Comparison of ENCODE assay signal across 14 cellular contexts in genomic region chr3:142118911-142119310, GRCh38. TPM values are rescaled to one million over a fixed set of nuclear protein-coding genes. Genes with fewer than 3 reads are reported as not detected.
DNase-seq lines count a peak whose midpoint lies in the region; ATAC-seq and TF ChIP-seq lines count a peak whose summit lies in the region.
"Had no signal": no experiment of that assay in that cellular context is flagged by ENCODE, and none has a peak within 500 bp of the region (broad histone marks: within the 10 kb centered on the region; RNA-seq: fewer than 3 reads in every experiment).

No MANE protein-coding gene starts in this region.

- H3K36me3 Mint-ChIP-seq in WTC11, result no peaks in the 10 kb centered on the region

- H3K4me1 ChIP-seq in adipocyte (ENCODE audit: control insufficient read depth, insufficient read depth, low read length), result peaks cover 43% of the 10 kb centered on the region
- H3K4me1 ChIP-seq: BLaER1, Caco-2 had no signal

- POLR2A ChIA-PET in WTC11 (lab: Charles Lee), result no interaction called here

- DNase-seq in EL, result peak; percentile 7
- peak; percentile 24 for DNase-seq in adipocyte (ENCODE audit: low read depth)
- peak; percentile 11 for DNase-seq in iris pigment epithelial cell (ENCODE audit: low read depth)
- DNase-seq in stimulated activated CD4-positive, alpha-beta T cell treated with anti-CD3 and anti-CD28 coated beads, Interleukin-4, amount 100 ng/mL, for 24 hours, result no peak
- no peak for DNase-seq in NCI-H2171 (lab: John Stamatoyannopoulos, UW)
- DNase-seq in WTC11 (ENCODE audit: low spot score), result no peak
- DNase-seq: Caco-2; CD8-positive, alpha-beta memory T cell; H9 had no signal

- no peak for TF ChIP-seq CTCF in WTC11 (IDR thresholded peaks at IDR 0.05)

- H3K4me3 Mint-ChIP-seq in WTC11, result no peak overlapping the region
- H3K4me3 Mint-ChIP-seq: CD8-positive, alpha-beta memory T cell; GM23338; H9 had no signal

- H3K36me3 ChIP-seq in adipocyte (ENCODE audit: control insufficient read depth, insufficient read depth, low read length, severe bottlenecking), result no peaks in the 10 kb centered on the region
- H3K36me3 ChIP-seq: BLaER1 had no signal

- H3K27me3 ChIP-seq in adipocyte (replicated peaks; ENCODE audit: control insufficient read depth, insufficient read depth, low read length), result no peaks in the 10 kb centered on the region
- H3K27me3 ChIP-seq: BLaER1 had no signal

- H3K9ac ChIP-seq in adipocyte (ENCODE audit: low read length), result no peak overlapping the region
- H3K9ac ChIP-seq: BLaER1 had no signal

- peaks cover 7% of the 10 kb centered on the region for H3K4me1 Mint-ChIP-seq in WTC11

- H3K27ac Mint-ChIP-seq in WTC11, result no peak overlapping the region
- H3K27ac Mint-ChIP-seq: CD8-positive, alpha-beta memory T cell; GM23338; H9 had no signal

- CTCF ChIA-PET in WTC11 (lab: Charles Lee), result no interaction called here

- H3K4me3 ChIP-seq in adipocyte (ENCODE audit: low read length), result no peak overlapping the region
- H3K4me3 ChIP-seq: A549, BLaER1, GM23338 had no signal

- H3K27me3 Mint-ChIP-seq in WTC11 (ENCODE audit: low read depth), result no peaks in the 10 kb centered on the region
- H3K27me3 Mint-ChIP-seq: CD8-positive, alpha-beta memory T cell had no signal

- H3K9me3 ChIP-seq in adipocyte (ENCODE audit: control insufficient read depth, low read length), result no peaks in the 10 kb centered on the region
- H3K9me3 ChIP-seq: A549, BLaER1, Caco-2 had no signal

- ATAC-seq in HG03378 (IDR thresholded peaks at IDR 0.05; ENCODE audit: unreplicated experiment), result no peak
- ATAC-seq in WTC11, result no peak
- ATAC-seq: A549, GM23338, HepG2 had no signal

- H3K9me3 Mint-ChIP-seq in WTC11, result no peaks in the 10 kb centered on the region
- H3K9me3 Mint-ChIP-seq: CD8-positive, alpha-beta memory T cell; GM23338; H9 had no signal

TF ChIP-seq in WTC11, 78 proteins besides CTCF, POLR2A, EP300 and RAD21 (continues in another document):
- TF ChIP-seq, protein P1, sequence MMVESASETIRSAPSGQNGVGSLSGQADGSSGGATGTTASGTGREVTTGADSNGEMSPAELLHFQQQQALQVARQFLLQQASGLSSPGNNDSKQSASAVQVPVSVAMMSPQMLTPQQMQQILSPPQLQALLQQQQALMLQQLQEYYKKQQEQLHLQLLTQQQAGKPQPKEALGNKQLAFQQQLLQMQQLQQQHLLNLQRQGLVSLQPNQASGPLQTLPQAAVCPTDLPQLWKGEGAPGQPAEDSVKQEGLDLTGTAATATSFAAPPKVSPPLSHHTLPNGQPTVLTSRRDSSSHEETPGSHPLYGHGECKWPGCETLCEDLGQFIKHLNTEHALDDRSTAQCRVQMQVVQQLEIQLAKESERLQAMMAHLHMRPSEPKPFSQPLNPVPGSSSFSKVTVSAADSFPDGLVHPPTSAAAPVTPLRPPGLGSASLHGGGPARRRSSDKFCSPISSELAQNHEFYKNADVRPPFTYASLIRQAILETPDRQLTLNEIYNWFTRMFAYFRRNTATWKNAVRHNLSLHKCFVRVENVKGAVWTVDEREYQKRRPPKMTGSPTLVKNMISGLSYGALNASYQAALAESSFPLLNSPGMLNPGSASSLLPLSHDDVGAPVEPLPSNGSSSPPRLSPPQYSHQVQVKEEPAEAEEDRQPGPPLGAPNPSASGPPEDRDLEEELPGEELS (CRISPR knock-in tag; IDR thresholded peaks at IDR 0.05), result no peak
- TF ChIP-seq ZBTB43 (CRISPR knock-in tag; IDR thresholded peaks at IDR 0.05) (no peak), MXD4 (CRISPR knock-in tag; IDR thresholded peaks at IDR 0.05; ENCODE audit: borderline replicate concordance) (no peak), ERG (CRISPR knock-in tag; IDR thresholded peaks at IDR 0.05) (no peak), FOXK1 (CRISPR knock-in tag; IDR thresholded peaks at IDR 0.05) (no peak), SP1 (CRISPR knock-in tag; conservative IDR thresholded peaks at IDR 0.05) (no peak), USF1 (CRISPR knock-in tag; IDR thresholded peaks at IDR 0.05) (no peak), TEAD1 (CRISPR knock-in tag; IDR thresholded peaks at IDR 0.05) (no peak), GTF2I (CRISPR knock-in tag; conservative IDR thresholded peaks at IDR 0.05) (no peak), ZNF263 (CRISPR knock-in tag; IDR thresholded peaks at IDR 0.05; ENCODE audit: low read depth) (no peak), NFYB (CRISPR knock-in tag; conservative IDR thresholded peaks at IDR 0.05; ENCODE audit: low read depth) (no peak), ZBTB21 (CRISPR knock-in tag; IDR thresholded peaks at IDR 0.05; ENCODE audit: borderline replicate concordance) (no peak), CDX4 (CRISPR knock-in tag; IDR thresholded peaks at IDR 0.05; ENCODE audit: borderline replicate concordance) (no peak)
- TF ChIP-seq, protein P2, sequence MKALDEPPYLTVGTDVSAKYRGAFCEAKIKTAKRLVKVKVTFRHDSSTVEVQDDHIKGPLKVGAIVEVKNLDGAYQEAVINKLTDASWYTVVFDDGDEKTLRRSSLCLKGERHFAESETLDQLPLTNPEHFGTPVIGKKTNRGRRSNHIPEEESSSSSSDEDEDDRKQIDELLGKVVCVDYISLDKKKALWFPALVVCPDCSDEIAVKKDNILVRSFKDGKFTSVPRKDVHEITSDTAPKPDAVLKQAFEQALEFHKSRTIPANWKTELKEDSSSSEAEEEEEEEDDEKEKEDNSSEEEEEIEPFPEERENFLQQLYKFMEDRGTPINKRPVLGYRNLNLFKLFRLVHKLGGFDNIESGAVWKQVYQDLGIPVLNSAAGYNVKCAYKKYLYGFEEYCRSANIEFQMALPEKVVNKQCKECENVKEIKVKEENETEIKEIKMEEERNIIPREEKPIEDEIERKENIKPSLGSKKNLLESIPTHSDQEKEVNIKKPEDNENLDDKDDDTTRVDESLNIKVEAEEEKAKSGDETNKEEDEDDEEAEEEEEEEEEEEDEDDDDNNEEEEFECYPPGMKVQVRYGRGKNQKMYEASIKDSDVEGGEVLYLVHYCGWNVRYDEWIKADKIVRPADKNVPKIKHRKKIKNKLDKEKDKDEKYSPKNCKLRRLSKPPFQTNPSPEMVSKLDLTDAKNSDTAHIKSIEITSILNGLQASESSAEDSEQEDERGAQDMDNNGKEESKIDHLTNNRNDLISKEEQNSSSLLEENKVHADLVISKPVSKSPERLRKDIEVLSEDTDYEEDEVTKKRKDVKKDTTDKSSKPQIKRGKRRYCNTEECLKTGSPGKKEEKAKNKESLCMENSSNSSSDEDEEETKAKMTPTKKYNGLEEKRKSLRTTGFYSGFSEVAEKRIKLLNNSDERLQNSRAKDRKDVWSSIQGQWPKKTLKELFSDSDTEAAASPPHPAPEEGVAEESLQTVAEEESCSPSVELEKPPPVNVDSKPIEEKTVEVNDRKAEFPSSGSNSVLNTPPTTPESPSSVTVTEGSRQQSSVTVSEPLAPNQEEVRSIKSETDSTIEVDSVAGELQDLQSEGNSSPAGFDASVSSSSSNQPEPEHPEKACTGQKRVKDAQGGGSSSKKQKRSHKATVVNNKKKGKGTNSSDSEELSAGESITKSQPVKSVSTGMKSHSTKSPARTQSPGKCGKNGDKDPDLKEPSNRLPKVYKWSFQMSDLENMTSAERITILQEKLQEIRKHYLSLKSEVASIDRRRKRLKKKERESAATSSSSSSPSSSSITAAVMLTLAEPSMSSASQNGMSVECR (CRISPR knock-in tag; IDR thresholded peaks at IDR 0.05; ENCODE audit: borderline replicate concordance), result no peak
- TF ChIP-seq, protein P3, sequence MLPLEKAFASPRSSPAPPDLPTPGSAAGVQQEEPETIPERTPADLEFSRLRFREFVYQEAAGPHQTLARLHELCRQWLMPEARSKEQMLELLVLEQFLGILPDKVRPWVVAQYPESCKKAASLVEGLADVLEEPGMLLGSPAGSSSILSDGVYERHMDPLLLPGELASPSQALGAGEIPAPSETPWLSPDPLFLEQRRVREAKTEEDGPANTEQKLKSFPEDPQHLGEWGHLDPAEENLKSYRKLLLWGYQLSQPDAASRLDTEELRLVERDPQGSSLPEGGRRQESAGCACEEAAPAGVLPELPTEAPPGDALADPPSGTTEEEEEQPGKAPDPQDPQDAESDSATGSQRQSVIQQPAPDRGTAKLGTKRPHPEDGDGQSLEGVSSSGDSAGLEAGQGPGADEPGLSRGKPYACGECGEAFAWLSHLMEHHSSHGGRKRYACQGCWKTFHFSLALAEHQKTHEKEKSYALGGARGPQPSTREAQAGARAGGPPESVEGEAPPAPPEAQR (CRISPR knock-in tag; IDR thresholded peaks at IDR 0.05), result no peak

RNA-seq across cellular contexts. Expression of gene TFDP2, which starts 30.4 kb away (rescaled TPM):
- total RNA-seq in WTC11 (2021), result 48.2 to 66.8 TPM (median 59.3 TPM) in 3 replicates

Comparison
In these comparisons a context has a peak if more than half of its experiments do, and no peak if none do; other contexts are left out.
1. DNase-seq: peak in EL (single experiment), adipocyte (single experiment) and iris pigment epithelial cell (single experiment); none in stimulated activated CD4-positive, alpha-beta T cell treated with anti-CD3 and anti-CD28 coated beads, Interleukin-4, amount 100 ng/mL, for 24 hours (single experiment), NCI-H2171 (single experiment) and WTC11 (single experiment).